15 cellular contexts compared by ENCODE assay signal in the genomic region with DNA sequence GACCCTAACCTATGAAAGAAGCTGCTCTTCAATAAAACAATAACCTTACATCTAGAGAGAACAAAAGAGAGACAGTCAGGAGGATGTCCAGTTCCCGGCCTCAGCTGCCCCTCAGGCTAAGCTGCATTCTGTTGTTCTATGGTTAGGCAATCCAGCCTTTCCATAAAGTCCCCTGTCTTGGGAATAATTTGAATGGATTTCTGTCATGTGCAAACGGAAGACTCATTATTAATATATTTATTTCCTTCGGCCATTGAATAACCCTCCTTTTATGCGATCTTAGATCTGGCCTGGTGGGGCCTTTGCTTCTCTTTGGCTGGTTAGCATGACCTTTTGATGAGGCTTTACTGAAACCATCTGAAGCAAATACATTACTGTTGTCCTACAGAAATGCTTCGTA.
A peak's percentile ranks its signal among the peaks of the same experiment; 100 is the strongest.
DNase-seq lines count a peak whose midpoint lies in the region; ATAC-seq and TF ChIP-seq lines count a peak whose summit lies in the region.
"Had no signal": no experiment of that assay in that cellular context is flagged by ENCODE, and none has a peak within 500 bp of the region (broad histone marks: within the 10 kb centered on the region; RNA-seq: fewer than 3 reads in every experiment).

No MANE protein-coding gene starts in this region.

- H3K27me3 Mint-ChIP-seq in Calu3 (ENCODE audit: unreplicated experiment): no peaks in the 10 kb centered on the region
- no peaks in the 10 kb centered on the region for H3K27me3 Mint-ChIP-seq in osteocyte (ENCODE audit: unreplicated experiment)
- H3K27me3 Mint-ChIP-seq: CD8-positive, alpha-beta memory T cell had no signal

- DNase-seq in Calu3 (no peak), PC-3 (no peak), dermis blood vessel endothelial cell (peak; percentile 15), osteocyte (ENCODE audit: extremely low spot score, unreplicated experiment) (no peak), NCI-H748 treated with DMSO at 0.1 percent for 48 hours (lab: John Stamatoyannopoulos, UW) (no peak), OCI-M2 (lab: John Stamatoyannopoulos, UW; ENCODE audit: unreplicated experiment) (no peak), LoVo (ENCODE audit: low spot score) (no peak)
- DNase-seq: CD8-positive, alpha-beta memory T cell; DMS 273 treated with DMSO at 0.1 percent for 48 hours; NCI-H1048; NCI-H1694; Peyer's patch; SHP77 treated with DMSO at 0.1 percent for 48 hours had no signal

- no peaks in the 10 kb centered on the region for H3K36me3 ChIP-seq in PC-3 (ENCODE audit: low read depth, low read length)
- H3K36me3 ChIP-seq: BLaER1, Peyer's patch had no signal

- H3K9me2 ChIP-seq in PC-3 (replicated peaks; ENCODE audit: low read length): no peaks in the 10 kb centered on the region

- H4K20me1 ChIP-seq in PC-3 (ENCODE audit: low read length): no peaks in the 10 kb centered on the region
- H4K20me1 ChIP-seq: BLaER1 had no signal

- ATAC-seq in PC-3: no peak
- no peak for ATAC-seq in GM19023 (IDR thresholded peaks at IDR 0.05; ENCODE audit: unreplicated experiment)

- BruUV-seq in Calu3 (replicated peaks; lab: Mats Ljungman, UMichigan) (no TSS peak), PC-3 (replicated peaks; lab: Mats Ljungman, UMichigan) (no TSS peak)

- H3K36me3 Mint-ChIP-seq in Calu3 (ENCODE audit: insufficient read depth, unreplicated experiment): no peaks in the 10 kb centered on the region
- peaks cover 28% of the 10 kb centered on the region for H3K36me3 Mint-ChIP-seq in osteocyte (ENCODE audit: unreplicated experiment)
- H3K36me3 Mint-ChIP-seq: CD8-positive, alpha-beta memory T cell had no signal

- H3K79me2 ChIP-seq in PC-3 (ENCODE audit: low read length): no peaks in the 10 kb centered on the region

- intact Hi-C loops in Calu3 (cut with micrococcal nuclease; ENCODE audit: unreplicated experiment) (loop anchor here (5.0 kb wide), 1 partner anchor 315 kb away; no protein-coding TSS in a partner anchor), PC-3 (cut with micrococcal nuclease) (no loop called here)

- peaks cover 19% of the 10 kb centered on the region for H3K4me1 Mint-ChIP-seq in Calu3 (ENCODE audit: low read depth, unreplicated experiment)
- peaks cover 34% of the 10 kb centered on the region for H3K4me1 Mint-ChIP-seq in osteocyte (ENCODE audit: unreplicated experiment)
- H3K4me1 Mint-ChIP-seq: CD8-positive, alpha-beta memory T cell had no signal

- peak overlapping the region; percentile 45 for H3K27ac ChIP-seq in PC-3 (ENCODE audit: low read length)
- H3K27ac ChIP-seq: BLaER1, Peyer's patch had no signal

- H3K9me3 Mint-ChIP-seq in Calu3 (ENCODE audit: low read depth, unreplicated experiment): no peaks in the 10 kb centered on the region
- H3K9me3 Mint-ChIP-seq in osteocyte (ENCODE audit: unreplicated experiment): peaks cover 2% of the 10 kb centered on the region

- H3K4me3 ChIP-seq in PC-3 (ENCODE audit: low read length): no peak overlapping the region
- H3K4me3 ChIP-seq: BLaER1, Peyer's patch had no signal

- no peak overlapping the region for H2AFZ ChIP-seq in PC-3 (ENCODE audit: low read length)

- H3K27me3 ChIP-seq in PC-3 (ENCODE audit: low read length): no peaks in the 10 kb centered on the region
- H3K27me3 ChIP-seq: BLaER1, Peyer's patch had no signal

- H3K9me3 ChIP-seq in PC-3 (ENCODE audit: low read length): no peaks in the 10 kb centered on the region
- H3K9me3 ChIP-seq: BLaER1, Peyer's patch had no signal

- H3K27ac Mint-ChIP-seq in Calu3 (ENCODE audit: unreplicated experiment): peak overlapping the region; percentile 75
- peak overlapping the region; percentile 23 for H3K27ac Mint-ChIP-seq in osteocyte (ENCODE audit: unreplicated experiment)
- H3K27ac Mint-ChIP-seq: CD8-positive, alpha-beta memory T cell had no signal

- H3F3A ChIP-seq in PC-3 (ENCODE audit: low read length, unreplicated experiment): no peaks in the 10 kb centered on the region

- H3K4me3 Mint-ChIP-seq in Calu3 (ENCODE audit: low read depth, unreplicated experiment): no peak overlapping the region
- H3K4me3 Mint-ChIP-seq in osteocyte (ENCODE audit: unreplicated experiment): no peak overlapping the region
- H3K4me3 Mint-ChIP-seq: CD8-positive, alpha-beta memory T cell had no signal

- POLR2A ChIA-PET in PC-3 (lab: Charles Lee; ENCODE audit: unreplicated experiment): no interaction called here

- H3K4me2 ChIP-seq in PC-3 (ENCODE audit: low read length): no peak overlapping the region

- TF ChIP-seq CTCF in Calu3 (IDR thresholded peaks at IDR 0.05; ENCODE audit: unreplicated experiment) (no peak), PC-3 (conservative IDR thresholded peaks at IDR 0.05; ENCODE audit: low read depth, low read length) (no peak), osteocyte (IDR thresholded peaks at IDR 0.05) (no peak)

- H3K4me1 ChIP-seq in PC-3 (ENCODE audit: insufficient read depth, low read length): peaks cover 14% of the 10 kb centered on the region
- H3K4me1 ChIP-seq: Peyer's patch had no signal

- no peak overlapping the region for H3K9ac ChIP-seq in PC-3 (ENCODE audit: low read length)
- H3K9ac ChIP-seq: BLaER1 had no signal

- CTCF ChIA-PET in Calu3 (lab: Charles Lee) (interaction anchor here (0.6 kb wide), 1 partner anchor 1143 kb away, joined by 3 read pairs; no protein-coding TSS in a partner anchor), PC-3 (lab: Charles Lee) (no interaction called here)
